1 cellular context compared by ENCODE assay signal in the genomic region with DNA sequence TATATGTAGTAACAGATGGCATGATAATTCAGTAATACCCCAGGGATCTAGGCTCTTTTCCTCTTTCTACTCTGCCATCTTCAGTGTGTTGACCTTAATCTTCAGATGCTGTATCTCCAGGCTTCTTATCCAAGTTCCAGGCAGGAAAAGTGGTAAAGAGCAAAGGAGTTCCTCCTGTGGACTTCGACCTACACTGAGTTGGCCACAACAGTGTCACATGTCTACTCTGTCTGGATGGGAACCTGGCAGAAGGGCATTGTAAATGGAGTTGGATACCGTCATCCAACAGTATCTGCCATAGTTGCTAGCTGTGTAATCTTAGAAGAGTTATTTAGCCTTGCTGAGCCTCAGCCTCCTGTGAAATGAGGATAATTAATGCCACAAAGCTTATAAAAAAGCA.
TF ChIP-seq lines count a peak whose summit lies in the region.

No MANE protein-coding gene starts in this region.

TF ChIP-seq in K562, 482 proteins besides CTCF, POLR2A, EP300 and RAD21:
- TF ChIP-seq, protein P1, sequence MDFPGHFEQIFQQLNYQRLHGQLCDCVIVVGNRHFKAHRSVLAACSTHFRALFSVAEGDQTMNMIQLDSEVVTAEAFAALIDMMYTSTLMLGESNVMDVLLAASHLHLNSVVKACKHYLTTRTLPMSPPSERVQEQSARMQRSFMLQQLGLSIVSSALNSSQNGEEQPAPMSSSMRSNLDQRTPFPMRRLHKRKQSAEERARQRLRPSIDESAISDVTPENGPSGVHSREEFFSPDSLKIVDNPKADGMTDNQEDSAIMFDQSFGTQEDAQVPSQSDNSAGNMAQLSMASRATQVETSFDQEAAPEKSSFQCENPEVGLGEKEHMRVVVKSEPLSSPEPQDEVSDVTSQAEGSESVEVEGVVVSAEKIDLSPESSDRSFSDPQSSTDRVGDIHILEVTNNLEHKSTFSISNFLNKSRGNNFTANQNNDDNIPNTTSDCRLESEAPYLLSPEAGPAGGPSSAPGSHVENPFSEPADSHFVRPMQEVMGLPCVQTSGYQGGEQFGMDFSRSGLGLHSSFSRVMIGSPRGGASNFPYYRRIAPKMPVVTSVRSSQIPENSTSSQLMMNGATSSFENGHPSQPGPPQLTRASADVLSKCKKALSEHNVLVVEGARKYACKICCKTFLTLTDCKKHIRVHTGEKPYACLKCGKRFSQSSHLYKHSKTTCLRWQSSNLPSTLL (IDR thresholded peaks at IDR 0.05), result no peak
